Comparison of ENCODE assay signal across 29 cellular contexts in genomic region chr21:34653522-34653921, GRCh38.
"Had no signal": no experiment of that assay in that cellular context is flagged by ENCODE, and none has a peak within 500 bp of the region (broad histone marks: within the 10 kb centered on the region; RNA-seq: fewer than 3 reads in every experiment).

No MANE protein-coding gene starts in this region.

- ATAC-seq: naive thymus-derived CD8-positive, alpha-beta T cell; natural killer cell treated with Interleukin-12 subunit alpha and Interleukin-12 subunit beta and Interleukin-15 and Interleukin-18, amount 100 ng/mL, for 72 hours; psoas muscle; right cardiac atrium; right lobe of liver; stimulated activated effector memory CD8-positive, alpha-beta T cell treated with anti-CD3 and anti-CD28 coated beads, Interleukin-12 subunit alpha, Interleukin-12 subunit beta, amount 100 ng/mL, for 72 hours; stimulated activated naive B cell treated with anti-CD40 and anti-IgM and Interleukin-4, amounts not matched to agents 10 μg/mL and 1 μg/mL and 100 μg/mL, for 72 hours had no signal

- H2AFZ ChIP-seq: neural progenitor cell had no signal

- H3K27ac ChIP-seq: neural progenitor cell, ovary, psoas muscle, right lobe of liver, sigmoid colon, stomach, thoracic aorta, thyroid gland, tibial nerve, upper lobe of left lung, vagina had no signal

- H3K4me1 ChIP-seq: neural progenitor cell, psoas muscle, sigmoid colon, tibial nerve, vagina had no signal

- H3K36me3 ChIP-seq: neural progenitor cell, ovary, right lobe of liver, sigmoid colon, stomach, thoracic aorta, thyroid gland, tibial nerve, upper lobe of left lung, vagina had no signal

- DNase-seq: naive B cell; naive thymus-derived CD8-positive, alpha-beta T cell; nephron progenitor cell; occipital lobe; ovary; psoas muscle; right cardiac atrium; right lobe of liver; sigmoid colon; small intestine; stimulated activated CD4-positive, alpha-beta T cell treated with anti-CD3 and anti-CD28 coated beads, Interleukin-15, amount 100 ng/mL, for 24 hours; stimulated activated CD4-positive, alpha-beta T cell treated with anti-CD3 and anti-CD28 coated beads, Interleukin-2, amount 100 ng/mL, for 24 hours; stimulated activated CD4-positive, alpha-beta T cell treated with anti-CD3 and anti-CD28 coated beads, Interleukin-2, amount 100 ng/mL, for 48 hours; stimulated activated CD4-positive, alpha-beta T cell treated with anti-CD3 and anti-CD28 coated beads, Interleukin-4, amount 100 ng/mL, for 24 hours; stimulated activated naive B cell treated with anti-CD40 and anti-IgM and Interleukin-4, amounts not matched to agents 10 μg/mL and 1 μg/mL and 100 μg/mL, for 72 hours; stimulated activated naive CD4-positive, alpha-beta T cell treated with Interleukin-2 at 50 U/mL for 16 hours; stomach; thyroid gland; trophoblast cell; upper lobe of left lung had no signal

- H3K9ac ChIP-seq: neural progenitor cell had no signal

- H3K36me3 Mint-ChIP-seq: natural killer cell treated with Interleukin-12 subunit alpha and Interleukin-12 subunit beta and Interleukin-15 and Interleukin-18, amount 100 ng/mL, for 72 hours; neural progenitor cell; stimulated activated effector memory CD8-positive, alpha-beta T cell treated with anti-CD3 and anti-CD28 coated beads, Interleukin-12 subunit alpha, Interleukin-12 subunit beta, amount 100 ng/mL, for 72 hours had no signal

- H3K4me3 ChIP-seq: neural progenitor cell, ovary, psoas muscle, right lobe of liver, sigmoid colon, stomach, thoracic aorta, thyroid gland, tibial nerve, upper lobe of left lung, vagina had no signal

- H3K4me3 Mint-ChIP-seq: naive B cell; naive thymus-derived CD8-positive, alpha-beta T cell; natural killer cell treated with Interleukin-12 subunit alpha and Interleukin-12 subunit beta and Interleukin-15 and Interleukin-18, amount 100 ng/mL, for 72 hours; nephron progenitor cell; neural progenitor cell; stimulated activated effector memory CD8-positive, alpha-beta T cell treated with anti-CD3 and anti-CD28 coated beads, Interleukin-12 subunit alpha, Interleukin-12 subunit beta, amount 100 ng/mL, for 72 hours; stimulated activated naive B cell treated with anti-CD40 and anti-IgM and Interleukin-4, amounts not matched to agents 10 μg/mL and 1 μg/mL and 100 μg/mL, for 72 hours; stimulated activated naive CD8-positive, alpha-beta T cell treated with anti-CD3 and anti-CD28 coated beads, Interleukin-15, Interleukin-2, amounts not matched to agents 100 ng/mL and 50 ng/mL, for 24 hours had no signal

- H3K27me3 ChIP-seq: ovary, right lobe of liver, thyroid gland, upper lobe of left lung, vagina had no signal

- H3K9me3 Mint-ChIP-seq: natural killer cell treated with Interleukin-12 subunit alpha and Interleukin-12 subunit beta and Interleukin-15 and Interleukin-18, amount 100 ng/mL, for 72 hours; stimulated activated effector memory CD8-positive, alpha-beta T cell treated with anti-CD3 and anti-CD28 coated beads, Interleukin-12 subunit alpha, Interleukin-12 subunit beta, amount 100 ng/mL, for 72 hours had no signal

- H3K9me3 ChIP-seq: ovary, right lobe of liver, thoracic aorta, thyroid gland, vagina had no signal

- H3K4me2 ChIP-seq: neural progenitor cell had no signal

- FAIRE-seq: small intestine, urothelium cell line had no signal

- H3K27ac Mint-ChIP-seq: naive B cell; natural killer cell treated with Interleukin-12 subunit alpha and Interleukin-12 subunit beta and Interleukin-15 and Interleukin-18, amount 100 ng/mL, for 72 hours; nephron progenitor cell; neural progenitor cell; progenitor cell of endocrine pancreas; stimulated activated effector memory CD8-positive, alpha-beta T cell treated with anti-CD3 and anti-CD28 coated beads, Interleukin-12 subunit alpha, Interleukin-12 subunit beta, amount 100 ng/mL, for 72 hours; stimulated activated naive B cell treated with anti-CD40 and anti-IgM and Interleukin-4, amounts not matched to agents 10 μg/mL and 1 μg/mL and 100 μg/mL, for 72 hours; stimulated activated naive CD8-positive, alpha-beta T cell treated with anti-CD3 and anti-CD28 coated beads, Interleukin-15, Interleukin-2, amounts not matched to agents 100 ng/mL and 50 ng/mL, for 24 hours had no signal
